In genomic region chr17:28623696-28624095, GRCh38 we compare ENCODE assay signal across 27 cellular contexts.
"Had no signal": no experiment of that assay in that cellular context is flagged by ENCODE, and none has a peak within 500 bp of the region (broad histone marks: within the 10 kb centered on the region; RNA-seq: fewer than 3 reads in every experiment).

No MANE protein-coding gene starts in this region.

- H3K27me3 Mint-ChIP-seq: activated CD4-positive, alpha-beta memory T cell treated with anti-CD3 and anti-CD28 coated beads, Interleukin-2, amount 10 ng/mL, durations not matched to agents 7 days and 5 days; activated CD8-positive, alpha-beta memory T cell treated with anti-CD3 and anti-CD28 coated beads, Interleukin-2, amount 10 ng/mL, durations not matched to agents 7 days and 5 days; activated naive CD4-positive, alpha-beta T cell treated with anti-CD3 and anti-CD28 coated beads, Interleukin-2, amount 50 U/mL, for 24 hours; effector memory CD8-positive, alpha-beta T cell; type B pancreatic cell had no signal

- H3K4me3 Mint-ChIP-seq: activated CD4-positive, alpha-beta memory T cell treated with anti-CD3 and anti-CD28 coated beads, Interleukin-2, amount 10 ng/mL, durations not matched to agents 7 days and 5 days; activated CD8-positive, alpha-beta memory T cell treated with anti-CD3 and anti-CD28 coated beads, Interleukin-2, amount 10 ng/mL, durations not matched to agents 7 days and 5 days; activated naive CD4-positive, alpha-beta T cell treated with anti-CD3 and anti-CD28 coated beads, Interleukin-2, amount 50 U/mL, for 24 hours; effector memory CD8-positive, alpha-beta T cell; nephron; type B pancreatic cell had no signal

- H3K4me1 ChIP-seq: sigmoid colon, vagina had no signal

- H3K27me3 ChIP-seq: body of pancreas, dorsolateral prefrontal cortex, neutrophil, ovary, sigmoid colon, vagina had no signal

- H3K9me3 Mint-ChIP-seq: activated CD4-positive, alpha-beta memory T cell treated with anti-CD3 and anti-CD28 coated beads, Interleukin-2, amount 10 ng/mL, durations not matched to agents 7 days and 5 days; activated naive CD4-positive, alpha-beta T cell treated with anti-CD3 and anti-CD28 coated beads, Interleukin-2, amount 50 U/mL, for 24 hours; effector memory CD8-positive, alpha-beta T cell; nephron; type B pancreatic cell had no signal

- FAIRE-seq: endothelial cell of umbilical vein had no signal

- H3K36me3 ChIP-seq: ovary had no signal

- ATAC-seq: activated CD8-positive, alpha-beta memory T cell treated with anti-CD3 and anti-CD28 coated beads, Interleukin-2, amount 10 ng/mL, durations not matched to agents 7 days and 5 days; body of pancreas; effector memory CD8-positive, alpha-beta T cell; esophagus mucosa had no signal

- H3K27ac Mint-ChIP-seq: activated CD4-positive, alpha-beta memory T cell treated with anti-CD3 and anti-CD28 coated beads, Interleukin-2, amount 10 ng/mL, durations not matched to agents 7 days and 5 days; activated CD8-positive, alpha-beta memory T cell treated with anti-CD3 and anti-CD28 coated beads, Interleukin-2, amount 10 ng/mL, durations not matched to agents 7 days and 5 days; activated naive CD4-positive, alpha-beta T cell treated with anti-CD3 and anti-CD28 coated beads, Interleukin-2, amount 50 U/mL, for 24 hours; effector memory CD8-positive, alpha-beta T cell; nephron; type B pancreatic cell had no signal

- H3K4me1 Mint-ChIP-seq: activated CD8-positive, alpha-beta memory T cell treated with anti-CD3 and anti-CD28 coated beads, Interleukin-2, amount 10 ng/mL, durations not matched to agents 7 days and 5 days; nephron had no signal

- H3K4me3 ChIP-seq: body of pancreas, dorsolateral prefrontal cortex, lung, ovary, sigmoid colon, thoracic aorta, vagina had no signal

- H3K9me3 ChIP-seq: body of pancreas, neutrophil, ovary, sigmoid colon, thoracic aorta, vagina had no signal

- H3K27ac ChIP-seq: body of pancreas, neutrophil, ovary, sigmoid colon, thoracic aorta, vagina had no signal

- DNase-seq: activated CD4-positive, alpha-beta memory T cell treated with anti-CD3 and anti-CD28 coated beads, Interleukin-2, amount 10 ng/mL, durations not matched to agents 7 days and 5 days; activated CD4-positive, alpha-beta T cell treated with anti-CD3 and anti-CD28 coated beads for 48 hours; activated CD8-positive, alpha-beta memory T cell treated with anti-CD3 and anti-CD28 coated beads, Interleukin-2, amount 10 ng/mL, durations not matched to agents 7 days and 5 days; activated gamma-delta T cell treated with Interleukin-2 at 50 U/mL for 16 hours; activated T-cell treated with anti-CD3 and anti-CD28 coated beads for 4 hours; body of pancreas; caudate nucleus; dorsolateral prefrontal cortex; effector memory CD8-positive, alpha-beta T cell; foreskin melanocyte; glutamatergic neuron; hypothalamus; midbrain; ovary; sigmoid colon; stimulated activated CD4-positive, alpha-beta T cell treated with anti-CD3 and anti-CD28 coated beads, Interleukin-2, amount 100 ng/mL, for 48 hours; stimulated activated CD8-positive, alpha-beta memory T cell treated with anti-CD3 and anti-CD28 coated beads, Interleukin-4, amount 100 ng/mL, for 48 hours; stimulated activated naive CD4-positive, alpha-beta T cell had no signal
